ENCODE assay signal across 27 cellular contexts in genomic region chr13:48201044-48201443, GRCh38.
"Had no signal": no experiment of that assay in that cellular context is flagged by ENCODE, and none has a peak within 500 bp of the region (broad histone marks: within the 10 kb centered on the region; RNA-seq: fewer than 3 reads in every experiment).

No MANE protein-coding gene starts in this region.

- H3K27ac ChIP-seq: adrenal gland, ascending aorta, brain microvascular endothelial cell, dorsolateral prefrontal cortex, vagina had no signal

- H3K9me3 ChIP-seq: adrenal gland, vagina had no signal

- H3K4me2 ChIP-seq: smooth muscle cell had no signal

- H3K27me3 ChIP-seq: adrenal gland, ascending aorta, brain microvascular endothelial cell, dorsolateral prefrontal cortex, vagina had no signal

- H3K36me3 ChIP-seq: adrenal gland, ascending aorta, brain microvascular endothelial cell, vagina had no signal

- H3K4me1 ChIP-seq: adrenal gland, ascending aorta, vagina had no signal

- DNase-seq: activated B cell treated with CpG ODN at 0.5 μM for 24 hours; activated CD4-positive, alpha-beta T cell treated with anti-CD3 and anti-CD28 coated beads for 36 hours; activated CD4-positive, alpha-beta T cell treated with anti-CD3 and anti-CD28 coated beads, Interleukin-2, amount 50 U/mL, for 48 hours; activated CD8-positive, alpha-beta memory T cell treated with anti-CD3 and anti-CD28 coated beads, Interleukin-2, amount 50 U/mL, for 48 hours; activated naive CD4-positive, alpha-beta T cell; activated T-cell treated with anti-CD3 and anti-CD28 coated beads, Interleukin-2, amount 50 U/mL, for 4 hours; adrenal gland; brain microvascular endothelial cell; central memory CD4-positive, alpha-beta T cell; dorsolateral prefrontal cortex; effector memory CD8-positive, alpha-beta T cell; glutamatergic neuron; hippocampal formation; kidney glomerular epithelial cell; naive B cell; occipital lobe; posterior cingulate gyrus; stimulated activated CD4-positive, alpha-beta T cell treated with anti-CD3 and anti-CD28 coated beads, Interleukin-15, amount 100 ng/mL, for 24 hours had no signal

- FAIRE-seq: colon, endothelial cell of umbilical vein, frontal cortex had no signal

- H3K4me3 ChIP-seq: adrenal gland, ascending aorta, dorsolateral prefrontal cortex, smooth muscle cell, vagina had no signal

- ATAC-seq: activated CD4-positive, alpha-beta T cell treated with anti-CD3 and anti-CD28 coated beads for 36 hours; activated T-cell treated with anti-CD3 and anti-CD28 coated beads, Interleukin-2, amount 50 U/mL, for 4 hours; effector memory CD8-positive, alpha-beta T cell; esophagus mucosa; sciatic nerve; stimulated activated memory B cell treated with anti-CD40 and anti-IgM and Interleukin-4, amounts not matched to agents 10 μg/mL and 1 μg/mL and 100 μg/mL, for 72 hours had no signal
